Comparison of ENCODE assay signal across 18 cellular contexts in genomic region chr2:16726577-16726976, GRCh38.
A peak's percentile ranks its signal among the peaks of the same experiment; 100 is the strongest.
DNase-seq lines count a peak whose midpoint lies in the region; ATAC-seq and TF ChIP-seq lines count a peak whose summit lies in the region.
"Had no signal": no experiment of that assay in that cellular context is flagged by ENCODE, and none has a peak within 500 bp of the region (broad histone marks: within the 10 kb centered on the region; RNA-seq: fewer than 3 reads in every experiment).

No MANE protein-coding gene starts in this region.

- no peak for TF ChIP-seq POLR2A in esophagus squamous epithelium (IDR thresholded peaks at IDR 0.05)

- TF ChIP-seq CTCF in activated B cell treated with CpG ODN at 0.5 μM for 24 hours (IDR thresholded peaks at IDR 0.05) = no peak
- TF ChIP-seq CTCF in esophagus squamous epithelium (IDR thresholded peaks at IDR 0.05) = no peak

- no peak overlapping the region for H3K4me3 Mint-ChIP-seq in activated naive CD4-positive, alpha-beta T cell treated with anti-CD3 and anti-CD28 coated beads for 36 hours
- no peak overlapping the region for H3K4me3 Mint-ChIP-seq in activated B cell treated with CpG ODN at 0.5 μM for 24 hours
- H3K4me3 Mint-ChIP-seq in stimulated activated memory B cell treated with anti-CD40 and anti-IgM and Interleukin-4, amounts not matched to agents 10 μg/mL and 1 μg/mL and 100 μg/mL, for 72 hours = peak overlapping the region; percentile 6
- H3K4me3 Mint-ChIP-seq: CD4-positive, alpha-beta T cell had no signal

- H3K27me3 Mint-ChIP-seq in activated naive CD4-positive, alpha-beta T cell treated with anti-CD3 and anti-CD28 coated beads for 36 hours (ENCODE audit: low read depth) = peaks cover 25% of the 10 kb centered on the region
- H3K27me3 Mint-ChIP-seq in activated B cell treated with CpG ODN at 0.5 μM for 24 hours = no peaks in the 10 kb centered on the region
- no peaks in the 10 kb centered on the region for H3K27me3 Mint-ChIP-seq in stimulated activated memory B cell treated with anti-CD40 and anti-IgM and Interleukin-4, amounts not matched to agents 10 μg/mL and 1 μg/mL and 100 μg/mL, for 72 hours

- H4K20me1 ChIP-seq in Karpas-422 (ENCODE audit: insufficient read depth, low read depth, low read length) = no peaks in the 10 kb centered on the region
- H4K20me1 ChIP-seq: BLaER1 had no signal

- intact Hi-C loops in activated naive CD4-positive, alpha-beta T cell treated with anti-CD3 and anti-CD28 coated beads for 36 hours (cut with micrococcal nuclease) = loop anchor here (5.0 kb wide), 2 partner anchors 759 to 1549 kb away; no protein-coding TSS in a partner anchor
- intact Hi-C loops in activated B cell treated with CpG ODN at 0.5 μM for 24 hours (cut with micrococcal nuclease) (no loop called here), esophagus squamous epithelium (cut with DNase I) (no loop called here)

- H3K4me1 ChIP-seq in Karpas-422 (ENCODE audit: low read length) = no peaks in the 10 kb centered on the region
- H3K4me1 ChIP-seq in esophagus squamous epithelium = peaks cover 0 to 10% (median 0%) of the 10 kb centered on the region in 3 donors
- H3K4me1 ChIP-seq: Peyer's patch had no signal

- POLR2A ChIA-PET in activated B cell treated with CpG ODN at 0.5 μM for 24 hours (lab: Charles Lee) = interaction anchor here (0.6 kb wide), 1 partner anchor 8 kb away, joined by 7 read pairs; no protein-coding TSS in a partner anchor

- H3K27ac ChIP-seq in Karpas-422 (ENCODE audit: low read length) (no peak overlapping the region), esophagus squamous epithelium (no peak overlapping the region)
- H3K27ac ChIP-seq: BLaER1, Peyer's patch had no signal

- H3K9me3 ChIP-seq in Karpas-422 (ENCODE audit: low read length) (no peaks in the 10 kb centered on the region), esophagus squamous epithelium (no peaks in the 10 kb centered on the region)
- H3K9me3 ChIP-seq: BLaER1, Peyer's patch had no signal

- H3K36me3 ChIP-seq in Karpas-422 (ENCODE audit: insufficient read depth, low read length) (no peaks in the 10 kb centered on the region), esophagus squamous epithelium (no peaks in the 10 kb centered on the region)
- H3K36me3 ChIP-seq: BLaER1, Peyer's patch had no signal

- no peak for DNase-seq in activated naive CD4-positive, alpha-beta T cell treated with anti-CD3 and anti-CD28 coated beads, Interleukin-2, amount 50 U/mL, for 72 hours (ENCODE audit: low spot score in 2 of 2)
- no peak for DNase-seq in activated naive CD4-positive, alpha-beta T cell treated with anti-CD3 and anti-CD28 coated beads for 36 hours
- no peak for DNase-seq in activated B cell treated with CpG ODN at 0.5 μM for 24 hours
- DNase-seq in Karpas-422 = no peak
- DNase-seq in globus pallidus (ENCODE audit: low spot score) = no peak
- no peak for DNase-seq in esophagus squamous epithelium (lab: John Stamatoyannopoulos, UW)
- DNase-seq: CD4-positive, alpha-beta T cell; NCI-H1092; NCI-H1417 treated with DMSO at 0.1 percent for 48 hours; NCI-H1694 treated with DMSO at 0.1 percent for 48 hours; NCI-H2081; NCI-H510A; NCI-H69; Peyer's patch; SHP77 treated with DMSO at 0.1 percent for 48 hours had no signal

- H3K9me3 Mint-ChIP-seq in activated naive CD4-positive, alpha-beta T cell treated with anti-CD3 and anti-CD28 coated beads, Interleukin-2, amount 50 U/mL, for 72 hours = peaks cover 0 to 15% of the 10 kb centered on the region in 2 donors
- H3K9me3 Mint-ChIP-seq in activated naive CD4-positive, alpha-beta T cell treated with anti-CD3 and anti-CD28 coated beads for 36 hours = no peaks in the 10 kb centered on the region
- no peaks in the 10 kb centered on the region for H3K9me3 Mint-ChIP-seq in activated B cell treated with CpG ODN at 0.5 μM for 24 hours
- no peaks in the 10 kb centered on the region for H3K9me3 Mint-ChIP-seq in stimulated activated memory B cell treated with anti-CD40 and anti-IgM and Interleukin-4, amounts not matched to agents 10 μg/mL and 1 μg/mL and 100 μg/mL, for 72 hours
- H3K9me3 Mint-ChIP-seq: CD4-positive, alpha-beta T cell had no signal

- peaks cover 0 to 9% of the 10 kb centered on the region in 2 donors for H3K36me3 Mint-ChIP-seq in activated naive CD4-positive, alpha-beta T cell treated with anti-CD3 and anti-CD28 coated beads, Interleukin-2, amount 50 U/mL, for 72 hours
- H3K36me3 Mint-ChIP-seq in activated naive CD4-positive, alpha-beta T cell treated with anti-CD3 and anti-CD28 coated beads for 36 hours (ENCODE audit: low read depth) = no peaks in the 10 kb centered on the region
- H3K36me3 Mint-ChIP-seq in activated B cell treated with CpG ODN at 0.5 μM for 24 hours (ENCODE audit: low read depth) = no peaks in the 10 kb centered on the region
- no peaks in the 10 kb centered on the region for H3K36me3 Mint-ChIP-seq in stimulated activated memory B cell treated with anti-CD40 and anti-IgM and Interleukin-4, amounts not matched to agents 10 μg/mL and 1 μg/mL and 100 μg/mL, for 72 hours

- H3K9ac ChIP-seq in Karpas-422 (ENCODE audit: low read length) = no peak overlapping the region
- H3K9ac ChIP-seq: BLaER1 had no signal

- WGBS in esophagus squamous epithelium, 2 donors = 87 to 93% methylated on average over 4 of the region's 4 CpGs

- H3K27me3 ChIP-seq in Karpas-422 (ENCODE audit: low read length) = peaks cover 3% of the 10 kb centered on the region; the same call in 1 of the 2 replicates
- peaks cover 0 to 8% (median 0%) of the 10 kb centered on the region in 4 donors for H3K27me3 ChIP-seq in esophagus squamous epithelium
- H3K27me3 ChIP-seq: BLaER1, Peyer's patch had no signal

- H3K4me3 ChIP-seq in Karpas-422 (ENCODE audit: low read length) (no peak overlapping the region), esophagus squamous epithelium (no peak overlapping the region)
- H3K4me3 ChIP-seq: BLaER1, Peyer's patch had no signal

- H3K4me1 Mint-ChIP-seq in activated naive CD4-positive, alpha-beta T cell treated with anti-CD3 and anti-CD28 coated beads for 36 hours (ENCODE audit: low read depth) = peaks cover 27% of the 10 kb centered on the region
- peaks cover 39% of the 10 kb centered on the region for H3K4me1 Mint-ChIP-seq in activated B cell treated with CpG ODN at 0.5 μM for 24 hours
- peaks cover 39% of the 10 kb centered on the region for H3K4me1 Mint-ChIP-seq in stimulated activated memory B cell treated with anti-CD40 and anti-IgM and Interleukin-4, amounts not matched to agents 10 μg/mL and 1 μg/mL and 100 μg/mL, for 72 hours

- H3K9me2 ChIP-seq in Karpas-422 (replicated peaks; ENCODE audit: insufficient read depth, low read length) = no peaks in the 10 kb centered on the region

- peak overlapping the region; percentile 67 to 93 for H3K27ac Mint-ChIP-seq in activated naive CD4-positive, alpha-beta T cell treated with anti-CD3 and anti-CD28 coated beads, Interleukin-2, amount 50 U/mL, for 72 hours
- H3K27ac Mint-ChIP-seq in activated naive CD4-positive, alpha-beta T cell treated with anti-CD3 and anti-CD28 coated beads for 36 hours = no peak overlapping the region
- H3K27ac Mint-ChIP-seq in activated B cell treated with CpG ODN at 0.5 μM for 24 hours = peak overlapping the region; percentile 0
- H3K27ac Mint-ChIP-seq in stimulated activated memory B cell treated with anti-CD40 and anti-IgM and Interleukin-4, amounts not matched to agents 10 μg/mL and 1 μg/mL and 100 μg/mL, for 72 hours = peak overlapping the region; percentile 63
- H3K27ac Mint-ChIP-seq: CD4-positive, alpha-beta T cell had no signal

- no peaks in the 10 kb centered on the region for H3K79me2 ChIP-seq in Karpas-422 (ENCODE audit: low read length)

- CTCF ChIA-PET in activated naive CD4-positive, alpha-beta T cell treated with anti-CD3 and anti-CD28 coated beads for 36 hours (lab: Charles Lee) = interaction anchor here (0.6 kb wide), 1 partner anchor 1310 kb away, joined by 3 read pairs; no protein-coding TSS in a partner anchor
- CTCF ChIA-PET in activated B cell treated with CpG ODN at 0.5 μM for 24 hours (lab: Charles Lee) = interaction anchor here (1.0 kb wide), 1 partner anchor 31 kb away, joined by 3 read pairs; no protein-coding TSS in a partner anchor

- H3K4me2 ChIP-seq in Karpas-422 (ENCODE audit: low read depth, low read length, poor library complexity, severe bottlenecking) = no peak overlapping the region
- H3K4me2 ChIP-seq: BLaER1 had no signal

- no peak for ATAC-seq in activated naive CD4-positive, alpha-beta T cell treated with anti-CD3 and anti-CD28 coated beads, Interleukin-2, amount 50 U/mL, for 72 hours
- ATAC-seq in GM18867 (IDR thresholded peaks at IDR 0.05; ENCODE audit: unreplicated experiment) = peak; percentile 52
- no peak for ATAC-seq in activated B cell treated with CpG ODN at 0.5 μM for 24 hours (ENCODE audit: low read depth)
- no peak for ATAC-seq in stimulated activated memory B cell treated with anti-CD40 and anti-IgM and Interleukin-4, amounts not matched to agents 10 μg/mL and 1 μg/mL and 100 μg/mL, for 72 hours

- H2AFZ ChIP-seq in Karpas-422 (ENCODE audit: low read length) = no peak overlapping the region
